1 cellular context compared by ENCODE assay signal in genomic region chr15:48954538-48954937, GRCh38.
TF ChIP-seq lines count a peak whose summit lies in the region.

No MANE protein-coding gene starts in this region.

TF ChIP-seq in SK-N-SH treated with all-trans-retinoic acid at 6 μM for 48 hours, 23 proteins besides CTCF, POLR2A, EP300 and RAD21 (continued from another document):
- TF ChIP-seq TSHZ2 (CRISPR knock-in tag; IDR thresholded peaks at IDR 0.05), result no peak
- no peak for TF ChIP-seq ZNF8 (CRISPR knock-in tag; IDR thresholded peaks at IDR 0.05)
